ENCODE assay signal across 18 cellular contexts in the genomic region with DNA sequence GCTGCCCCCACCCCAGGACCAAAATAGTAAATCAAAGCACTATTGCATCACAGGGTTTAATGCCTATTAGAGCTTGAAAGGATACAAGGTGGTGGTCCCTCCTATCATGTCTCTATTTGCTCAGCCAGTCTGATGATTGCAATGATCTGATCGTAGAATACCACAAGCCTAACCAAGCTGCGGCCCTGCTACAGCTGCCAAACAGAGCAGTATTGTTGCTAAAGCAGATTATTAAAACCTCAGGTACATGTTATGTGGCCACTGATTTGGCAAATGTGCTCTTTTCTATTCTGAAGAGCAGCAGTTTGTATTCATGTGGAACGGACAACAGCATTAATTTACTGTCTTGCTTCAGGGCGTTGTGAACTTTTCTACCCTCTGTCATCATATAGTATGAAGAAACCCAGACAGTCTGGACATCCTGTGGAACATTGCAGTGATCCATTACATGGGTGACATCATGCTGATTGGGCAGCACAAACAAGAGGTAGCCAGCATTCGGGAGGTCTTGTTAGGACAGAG. TPM values are rescaled to one million over a fixed set of nuclear protein-coding genes. Genes with fewer than 3 reads are reported as not detected.
A peak's percentile ranks its signal among the peaks of the same experiment; 100 is the strongest.
DNase-seq lines count a peak whose midpoint lies in the region; ATAC-seq, FAIRE-seq and TF ChIP-seq lines count a peak whose summit lies in the region.
"Had no signal": no experiment of that assay in that cellular context is flagged by ENCODE, and none has a peak within 500 bp of the region (broad histone marks: within the 10 kb centered on the region; RNA-seq: fewer than 3 reads in every experiment).

No MANE protein-coding gene starts in this region.

- no TSS peak for BruUV-seq in HepG2 (replicated peaks; lab: Mats Ljungman, UMichigan)

- TF ChIP-seq RAD21 in HepG2 (CRISPR knock-in tag; IDR thresholded peaks at IDR 0.05), result no peak

- H3K4me2 ChIP-seq in HepG2 (ENCODE audit: low read depth, low read length), result no peak overlapping the region

- peak; percentile 63; the same call in 2 of the 3 replicates for ATAC-seq in HepG2
- ATAC-seq in HG03135 (IDR thresholded peaks at IDR 0.05; ENCODE audit: unreplicated experiment), result no peak
- ATAC-seq: Panc1 had no signal

- no peaks in the 10 kb centered on the region for H4K20me1 ChIP-seq in HepG2 (ENCODE audit: insufficient read depth, low read length)

- H3K4me3 ChIP-seq in AG10803 (ENCODE audit: low read length) (no peak overlapping the region), NB4 (ENCODE audit: low read depth, low read length) (no peak overlapping the region), choroid plexus epithelial cell (ENCODE audit: low read depth, low read length) (no peak overlapping the region), HepG2 (replicated peaks in 1 of 3; ENCODE audit: insufficient read depth in 1 of 3, low read depth in 2 of 3, low read length in 3 of 3) (no peak overlapping the region)
- H3K4me3 ChIP-seq: dorsolateral prefrontal cortex had no signal

- no peaks in the 10 kb centered on the region for H3K36me3 ChIP-seq in HepG2 (replicated peaks in 1 of 2; ENCODE audit: control insufficient read depth in 1 of 2, insufficient read depth in 2 of 2, low read length in 2 of 2)

- no peak overlapping the region for H2AFZ ChIP-seq in HepG2 (ENCODE audit: low read length)

- TF ChIP-seq EP300 in HepG2 (IDR thresholded peaks at IDR 0.05; ENCODE audit: low read depth in 2 of 2, low read length in 2 of 2) (no peak), HepG2 (CRISPR knock-in tag; IDR thresholded peaks at IDR 0.05; ENCODE audit: borderline replicate concordance) (no peak)

- no peaks in the 10 kb centered on the region for H3K79me2 ChIP-seq in HepG2 (ENCODE audit: insufficient read depth, low read length)

- TF ChIP-seq CTCF in AG10803 (conservative IDR thresholded peaks at IDR 0.05; ENCODE audit: low read length) (no peak), NB4 (IDR thresholded peaks at IDR 0.05; ENCODE audit: low read depth, low read length) (no peak), choroid plexus epithelial cell (conservative IDR thresholded peaks at IDR 0.05; ENCODE audit: low read depth, low read length) (no peak), HepG2 (CRISPR knock-in tag; IDR thresholded peaks at IDR 0.05) (no peak)

- no peak overlapping the region for H3K27ac ChIP-seq in HepG2 (ENCODE audit: extremely low read length, insufficient read depth, low read length)
- H3K27ac ChIP-seq: dorsolateral prefrontal cortex had no signal

- peak; percentile 29 for DNase-seq in AG10803 (ENCODE audit: low read depth)
- DNase-seq in NB4 (ENCODE audit: low read depth), result peak; percentile 45
- peak; percentile 60 for DNase-seq in choroid plexus epithelial cell (ENCODE audit: low read depth)
- DNase-seq in HepG2 (ENCODE audit: low spot score), result peak; percentile 34
- no peak for DNase-seq in GDM1 (lab: John Stamatoyannopoulos, UW)
- no peak for DNase-seq in ACHN
- DNase-seq in DMS114 treated with DMSO at 0.1 percent for 48 hours (lab: John Stamatoyannopoulos, UW; ENCODE audit: unreplicated experiment), result no peak
- DNase-seq: activated effector memory CD4-positive, alpha-beta T cell treated with anti-CD3 and anti-CD28 coated beads, Interleukin-2, amount 50 U/mL, for 16 hours; COR-L47; dorsolateral prefrontal cortex; HCEC 1CT; NCI-H146; NCI-H446 treated with DMSO at 0.1 percent for 48 hours; substantia nigra had no signal

- H3K9me3 ChIP-seq in HepG2 (ENCODE audit: low read length), result no peaks in the 10 kb centered on the region

- no peak for FAIRE-seq in HepG2 (lab: Jason Lieb, UNC)
- FAIRE-seq: astrocyte, G401.6 had no signal

- intact Hi-C loops in HepG2 (cut with micrococcal nuclease; ENCODE audit: unreplicated experiment), result no loop called here

- WGBS in HepG2 (ENCODE audit: low lambda C conversion rate), result 26% methylated on average over 5 of the region's 5 CpGs

- TF ChIP-seq POLR2A in NB4 (IDR thresholded peaks at IDR 0.05; ENCODE audit: extremely low read depth, insufficient read length) (no peak), HepG2 (IDR thresholded peaks at IDR 0.05; ENCODE audit: insufficient read depth in 1 of 2, low read depth in 2 of 2, low read length in 2 of 2) (no peak)

- CTCF ChIA-PET in HepG2 (lab: Yijun Ruan, JAX; ENCODE audit: low intra/inter-chr PET ratio, low total read pairs), result no interaction called here

- in situ Hi-C loops in HepG2 (cut with HindIII; ENCODE audit: extremely low pct_ligation_motif_present, low pct_unique_long_range_greater_than_20kb), result no loop called here
- in situ Hi-C loops in ACHN (cut with HindIII; ENCODE audit: low pct_ligation_motif_present, low pct_unique_long_range_greater_than_20kb, low sequenced_read_pairs), result no loop called here

- H3K9ac ChIP-seq in HepG2 (ENCODE audit: insufficient read depth, low read depth, low read length), result no peak overlapping the region

- peaks cover 14% of the 10 kb centered on the region for H3K4me1 ChIP-seq in HepG2 (ENCODE audit: insufficient read depth, low read length)

- POLR2A ChIA-PET in HepG2 (lab: Yijun Ruan, JAX), result no interaction called here

- H3K27me3 ChIP-seq in HepG2 (ENCODE audit: control insufficient read depth in 1 of 2, insufficient read depth in 2 of 2, low read length in 2 of 2), result no peaks in the 10 kb centered on the region; a peak in 2 of 5 replicates
- H3K27me3 ChIP-seq: dorsolateral prefrontal cortex had no signal

TF ChIP-seq in HepG2, 621 proteins besides CTCF, POLR2A, EP300 and RAD21:
- TF ChIP-seq CEBPB (IDR thresholded peaks at IDR 0.05; ENCODE audit: borderline replicate concordance, low read depth, low read length) (peak; percentile 31; the same call in 1 of the 2 replicates), ZNF263 (CRISPR knock-in tag; IDR thresholded peaks at IDR 0.05) (no peak), ZNF615 (CRISPR knock-in tag; IDR thresholded peaks at IDR 0.05; ENCODE audit: borderline replicate concordance) (no peak)

RNA-seq across cellular contexts. Expression of gene VAPA, which starts 8.4 kb away (rescaled TPM):
- total RNA-seq in HepG2 (2016; rRNA removed; fragmentation: Illumina TruSeq; extraction: Trizol), result 294 and 375 TPM in 2 replicates
- 264 and 266 TPM in 2 replicates for total RNA-seq in HepG2 (2016; cell fraction: cytosol; rRNA removed; fragmentation: Illumina TruSeq; extraction: Trizol; ENCODE audit: low read depth)
- total RNA-seq in HepG2 (2016; cell fraction: insoluble cytoplasmic fraction; rRNA removed; fragmentation: Illumina TruSeq; extraction: Trizol), result 297 and 387 TPM in 2 replicates
- total RNA-seq in HepG2 (2016; cell fraction: membrane; rRNA removed; fragmentation: Illumina TruSeq; extraction: Trizol), result 204 and 205 TPM in 2 replicates
- total RNA-seq in HepG2 (2016; cell fraction: nucleus; rRNA removed; fragmentation: Illumina TruSeq; extraction: Trizol), result 154 and 169 TPM in 2 replicates
- polyA plus RNA-seq in HepG2 (2011; rRNA removed), result 135 and 167 TPM in 2 replicates
- polyA plus RNA-seq in HepG2 (2011; cell fraction: cytosol; rRNA removed), result 88.4 and 143 TPM in 2 replicates
- polyA plus RNA-seq in HepG2 (2011; cell fraction: nucleus; rRNA removed), result 42.2 and 58.3 TPM in 2 replicates
- polyA plus RNA-seq in HepG2 (2012), result 139 and 149 TPM in 2 replicates
- 89.1 and 105 TPM in 2 replicates for polyA plus RNA-seq in HepG2 (2016; cell fraction: cytosol; fragmentation: Illumina TruSeq; extraction: Trizol; ENCODE audit: low read depth)
- polyA plus RNA-seq in HepG2 (2016; cell fraction: insoluble cytoplasmic fraction; fragmentation: Illumina TruSeq; extraction: Trizol; ENCODE audit: low read depth), result 426 and 427 TPM in 2 replicates
- 141 and 145 TPM in 2 replicates for polyA plus RNA-seq in HepG2 (2016; cell fraction: membrane; fragmentation: Illumina TruSeq; extraction: Trizol; ENCODE audit: low read depth)
- 175 and 198 TPM in 2 replicates for polyA plus RNA-seq in HepG2 (2016; cell fraction: nucleus; fragmentation: Illumina TruSeq; extraction: Trizol; ENCODE audit: insufficient read depth, low read depth)
- 70.7 and 89.7 TPM in 2 replicates for polyA minus RNA-seq in HepG2 (2011; rRNA and poly(A)+ RNA removed; ENCODE audit: low replicate concordance)
- polyA minus RNA-seq in HepG2 (2011; cell fraction: cytosol; rRNA and poly(A)+ RNA removed), result 146 and 183 TPM in 2 replicates
- polyA minus RNA-seq in HepG2 (2011; cell fraction: nucleus; rRNA and poly(A)+ RNA removed), result 140 and 144 TPM in 2 replicates

RNA-seq across cellular contexts. Expression of gene TXNDC2, which starts 19.7 kb away (rescaled TPM):
- not detected in 2 replicates for total RNA-seq in HepG2 (2016; rRNA removed; fragmentation: Illumina TruSeq; extraction: Trizol)
- total RNA-seq in HepG2 (2016; cell fraction: cytosol; rRNA removed; fragmentation: Illumina TruSeq; extraction: Trizol; ENCODE audit: low read depth), result not detected in 2 replicates
- not detected in 2 replicates for total RNA-seq in HepG2 (2016; cell fraction: insoluble cytoplasmic fraction; rRNA removed; fragmentation: Illumina TruSeq; extraction: Trizol)
- not detected in 2 replicates for total RNA-seq in HepG2 (2016; cell fraction: membrane; rRNA removed; fragmentation: Illumina TruSeq; extraction: Trizol)
- not detected in 2 replicates for total RNA-seq in HepG2 (2016; cell fraction: nucleus; rRNA removed; fragmentation: Illumina TruSeq; extraction: Trizol)
- not detected in 2 replicates for polyA plus RNA-seq in HepG2 (2011; rRNA removed)
- polyA plus RNA-seq in HepG2 (2011; cell fraction: cytosol; rRNA removed), result not detected in 2 replicates
- polyA plus RNA-seq in HepG2 (2011; cell fraction: nucleus; rRNA removed), result 0.09 TPM in 1 of 2 replicates, not detected in the other
- polyA plus RNA-seq in HepG2 (2012), result 0.08 TPM in 1 of 2 replicates, not detected in the other
- 0.06 TPM in 1 of 2 replicates, not detected in the other for polyA plus RNA-seq in HepG2 (2016; cell fraction: cytosol; fragmentation: Illumina TruSeq; extraction: Trizol; ENCODE audit: low read depth)
- not detected in 2 replicates for polyA plus RNA-seq in HepG2 (2016; cell fraction: insoluble cytoplasmic fraction; fragmentation: Illumina TruSeq; extraction: Trizol; ENCODE audit: low read depth)
- polyA plus RNA-seq in HepG2 (2016; cell fraction: membrane; fragmentation: Illumina TruSeq; extraction: Trizol; ENCODE audit: low read depth), result not detected in 2 replicates
- polyA plus RNA-seq in HepG2 (2016; cell fraction: nucleus; fragmentation: Illumina TruSeq; extraction: Trizol; ENCODE audit: insufficient read depth, low read depth), result not detected in 2 replicates
- 0.35 TPM in 1 of 2 replicates, not detected in the other for polyA minus RNA-seq in HepG2 (2011; rRNA and poly(A)+ RNA removed; ENCODE audit: low replicate concordance)
- not detected in 2 replicates for polyA minus RNA-seq in HepG2 (2011; cell fraction: cytosol; rRNA and poly(A)+ RNA removed)
- polyA minus RNA-seq in HepG2 (2011; cell fraction: nucleus; rRNA and poly(A)+ RNA removed), result not detected in 2 replicates

Comparison
In these comparisons a context has a peak if more than half of its experiments do, and no peak if none do; other contexts are left out.
1. DNase-seq: peak in AG10803 (single experiment), NB4 (single experiment), choroid plexus epithelial cell (single experiment) and HepG2 (single experiment); none in GDM1 (single experiment), ACHN (single experiment) and DMS114 treated with DMSO at 0.1 percent for 48 hours (single experiment).